Comparison of ENCODE assay signal across 21 cellular contexts in genomic region chr3:31523543-31523942, GRCh38.
"Had no signal": no experiment of that assay in that cellular context is flagged by ENCODE, and none has a peak within 500 bp of the region (broad histone marks: within the 10 kb centered on the region; RNA-seq: fewer than 3 reads in every experiment).

No MANE protein-coding gene starts in this region.

- H3K4me3 Mint-ChIP-seq: activated CD4-positive, alpha-beta memory T cell treated with anti-CD3 and anti-CD28 coated beads for 36 hours; activated CD8-positive, alpha-beta memory T cell treated with anti-CD3 and anti-CD28 coated beads, Interleukin-2, amount 10 ng/mL, durations not matched to agents 7 days and 5 days; activated naive CD4-positive, alpha-beta T cell treated with anti-CD3 and anti-CD28 coated beads, Interleukin-2, amount 10 ng/mL, durations not matched to agents 7 days and 5 days; brain; dendritic cell treated with granulocyte-macrophage colony-stimulating factor and Interleukin-4, amounts not matched to agents 40 ng/mL and 50 ng/mL, for 4 days; memory B cell; natural killer cell treated with Interleukin-12 subunit alpha and Interleukin-12 subunit beta and Interleukin-15 and Interleukin-18, amount 100 ng/mL, for 72 hours had no signal

- H3K27me3 Mint-ChIP-seq: activated CD4-positive, alpha-beta memory T cell treated with anti-CD3 and anti-CD28 coated beads for 36 hours; activated CD8-positive, alpha-beta memory T cell treated with anti-CD3 and anti-CD28 coated beads, Interleukin-2, amount 10 ng/mL, durations not matched to agents 7 days and 5 days; dendritic cell treated with granulocyte-macrophage colony-stimulating factor and Interleukin-4, amounts not matched to agents 40 ng/mL and 50 ng/mL, for 4 days; memory B cell had no signal

- H3K27ac Mint-ChIP-seq: activated CD4-positive, alpha-beta memory T cell treated with anti-CD3 and anti-CD28 coated beads for 36 hours; activated CD8-positive, alpha-beta memory T cell treated with anti-CD3 and anti-CD28 coated beads, Interleukin-2, amount 10 ng/mL, durations not matched to agents 7 days and 5 days; activated naive CD4-positive, alpha-beta T cell treated with anti-CD3 and anti-CD28 coated beads, Interleukin-2, amount 10 ng/mL, durations not matched to agents 7 days and 5 days; brain; dendritic cell treated with granulocyte-macrophage colony-stimulating factor and Interleukin-4, amounts not matched to agents 40 ng/mL and 50 ng/mL, for 4 days; memory B cell; natural killer cell treated with Interleukin-12 subunit alpha and Interleukin-12 subunit beta and Interleukin-15 and Interleukin-18, amount 100 ng/mL, for 72 hours had no signal

- ATAC-seq: activated CD8-positive, alpha-beta memory T cell treated with anti-CD3 and anti-CD28 coated beads, Interleukin-2, amount 10 ng/mL, durations not matched to agents 7 days and 5 days; heart right ventricle; left colon; natural killer cell treated with Interleukin-12 subunit alpha and Interleukin-12 subunit beta and Interleukin-15 and Interleukin-18, amount 100 ng/mL, for 72 hours; stimulated activated naive CD8-positive, alpha-beta T cell treated with anti-CD3 and anti-CD28 coated beads, Interleukin-15, Interleukin-2, amounts not matched to agents 100 U/mL and 50 U/mL, for 24 hours had no signal

- H3K9me3 Mint-ChIP-seq: activated CD4-positive, alpha-beta memory T cell treated with anti-CD3 and anti-CD28 coated beads for 36 hours; dendritic cell treated with granulocyte-macrophage colony-stimulating factor and Interleukin-4, amounts not matched to agents 40 ng/mL and 50 ng/mL, for 4 days; natural killer cell treated with Interleukin-12 subunit alpha and Interleukin-12 subunit beta and Interleukin-15 and Interleukin-18, amount 100 ng/mL, for 72 hours had no signal

- H3K4me1 Mint-ChIP-seq: brain had no signal

- H3K36me3 Mint-ChIP-seq: activated CD4-positive, alpha-beta memory T cell treated with anti-CD3 and anti-CD28 coated beads for 36 hours; brain; memory B cell; natural killer cell treated with Interleukin-12 subunit alpha and Interleukin-12 subunit beta and Interleukin-15 and Interleukin-18, amount 100 ng/mL, for 72 hours had no signal

- DNase-seq: activated CD4-positive, alpha-beta memory T cell treated with anti-CD3 and anti-CD28 coated beads for 36 hours; activated CD4-positive, alpha-beta T cell treated with anti-CD3 and anti-CD28 coated beads for 48 hours; activated CD8-positive, alpha-beta memory T cell treated with anti-CD3 and anti-CD28 coated beads, Interleukin-2, amount 10 ng/mL, durations not matched to agents 7 days and 5 days; activated effector memory CD4-positive, alpha-beta T cell treated with anti-CD3 and anti-CD28 coated beads, Interleukin-2, amount 50 U/mL, for 16 hours; activated naive CD4-positive, alpha-beta T cell treated with anti-CD3 and anti-CD28 coated beads, Interleukin-2, amount 10 ng/mL, durations not matched to agents 7 days and 5 days; activated T-cell treated with anti-CD3 and anti-CD28 coated beads for 4 hours; aorta; caudate nucleus; effector CD4-positive, alpha-beta T cell; erythroblast; foreskin fibroblast; heart right ventricle; left colon; ovary; stimulated activated CD4-positive, alpha-beta T cell treated with anti-CD3 and anti-CD28 coated beads, Interleukin-4, amount 100 ng/mL, for 24 hours; stimulated activated naive CD8-positive, alpha-beta T cell treated with anti-CD3 and anti-CD28 coated beads, Interleukin-15, Interleukin-2, amounts not matched to agents 100 U/mL and 50 U/mL, for 24 hours; thyroid gland had no signal
